Comparison of ENCODE assay signal across 8 cellular contexts in genomic region chr19:57389730-57390598, GRCh38. TPM values are rescaled to one million over a fixed set of nuclear protein-coding genes. Genes with fewer than 3 reads are reported as not detected.
DNase-seq lines count a peak whose midpoint lies in the region; ATAC-seq, FAIRE-seq and TF ChIP-seq lines count a peak whose summit lies in the region.

Gene ZNF548 (plus strand): TSS chr19:57389854. CDS start chr19:57390100, 246 bp downstream.

- ATAC-seq in GM18519 (IDR thresholded peaks at IDR 0.05; ENCODE audit: low FRiP score, unreplicated experiment) (peak; percentile 89), HG03060 (IDR thresholded peaks at IDR 0.05; ENCODE audit: low read depth, unreplicated experiment) (peak; percentile 93), body of pancreas (peak; percentile 97)

- WGBS in body of pancreas, 2 donors: 1 to 2% methylated on average over 12 to 50 of the region's 50 CpGs
- WGBS in sigmoid colon, 2 donors: 1% methylated on average over 50 of the region's 50 CpGs

- TF ChIP-seq POLR2A in body of pancreas (IDR thresholded peaks at IDR 0.05) (peak in 2 of 3 donors; percentile 58 to 69), sigmoid colon (IDR thresholded peaks at IDR 0.05) (peak; percentile 57 to 74)

- no peaks in the 10 kb centered on the region for H3K36me3 ChIP-seq in body of pancreas (replicated peaks in 1 of 2; ENCODE audit: insufficient read depth in 1 of 2, low read depth in 2 of 2)
- peaks cover 0 to 24% (median 11%) of the 10 kb centered on the region in 4 donors for H3K36me3 ChIP-seq in sigmoid colon

- intact Hi-C loops in body of pancreas (cut with DNase I): no loop called here
- intact Hi-C loops in sigmoid colon (cut with DNase I): loop anchor here (1.0 kb wide), 1 partner anchor 27 kb away; the partner anchor contains the start of genes TRAPPC2B and ZNF547

- peak in 1 of 4 donors; percentile 87 for TF ChIP-seq EP300 in sigmoid colon (IDR thresholded peaks at IDR 0.05)

- DNase-seq in A172 (ENCODE audit: low spot score) (peak; percentile 99), NCI-H2107 treated with DMSO at 0.1 percent for 48 hours (lab: John Stamatoyannopoulos, UW; ENCODE audit: unreplicated experiment) (peak; percentile 90), body of pancreas (peak; percentile 92 to 97 (median 94)), iPS DF 19.7 (ENCODE audit: low read depth, low spot score) (peak; percentile 100), sigmoid colon (peak; percentile 98)

- H3K27ac ChIP-seq in body of pancreas: peak within 1 kb of the TSS; percentile 76 to 87 (median 78)
- H3K27ac ChIP-seq in sigmoid colon: peak within 1 kb of the TSS; percentile 89 to 95 (median 92)

- peaks cover 14% of the 10 kb centered on the region for H3K4me1 ChIP-seq in body of pancreas
- H3K4me1 ChIP-seq in sigmoid colon: peaks cover 4 to 26% (median 14%) of the 10 kb centered on the region in 4 donors

- H3K4me3 ChIP-seq in body of pancreas (peak within 1 kb of the TSS; percentile 58 to 82), sigmoid colon (peak within 1 kb of the TSS; percentile 67 to 91 (median 82))

- H3K9me3 ChIP-seq in body of pancreas: no peaks in the 10 kb centered on the region
- peaks cover 0 to 3% (median 0%) of the 10 kb centered on the region in 4 donors for H3K9me3 ChIP-seq in sigmoid colon

- peak in 4 of 7 experiments; percentile 35 to 58 (median 50) for TF ChIP-seq CTCF in body of pancreas (IDR thresholded peaks at IDR 0.05)
- TF ChIP-seq CTCF in sigmoid colon (IDR thresholded peaks at IDR 0.05): peak; percentile 12 to 42 (median 26)

- FAIRE-seq in TTC549 (lab: Jason Lieb, UNC): peak; percentile 95

- H3K27me3 ChIP-seq in body of pancreas (no peaks in the 10 kb centered on the region), sigmoid colon (no peaks in the 10 kb centered on the region)

RNA-seq across cellular contexts. Expression of gene ZNF548, which starts in this region (rescaled TPM):
- 22.2 and 30.7 TPM in 2 replicates for total RNA-seq in A172 (2014; rRNA removed; shearing (Covaris generic))
- total RNA-seq in body of pancreas (1 to 10 TPM; 6.6 to 7.5 TPM), sigmoid colon (10 to 100 TPM; 21.9 to 29.1 (median 22.8) TPM)
- polyA plus RNA-seq in sigmoid colon: 10 to 100 TPM in 1 of 3 donors, 1 to 10 TPM in 2; 1.2 to 10.7 (median 1.8) TPM

Comparison
In these comparisons a context has a peak if more than half of its experiments do, and no peak if none do; other contexts are left out.
1. Peak in every context shown above with its lines: DNase-seq, ATAC-seq, H3K4me3 ChIP-seq and H3K27ac ChIP-seq.